In the genomic region with DNA sequence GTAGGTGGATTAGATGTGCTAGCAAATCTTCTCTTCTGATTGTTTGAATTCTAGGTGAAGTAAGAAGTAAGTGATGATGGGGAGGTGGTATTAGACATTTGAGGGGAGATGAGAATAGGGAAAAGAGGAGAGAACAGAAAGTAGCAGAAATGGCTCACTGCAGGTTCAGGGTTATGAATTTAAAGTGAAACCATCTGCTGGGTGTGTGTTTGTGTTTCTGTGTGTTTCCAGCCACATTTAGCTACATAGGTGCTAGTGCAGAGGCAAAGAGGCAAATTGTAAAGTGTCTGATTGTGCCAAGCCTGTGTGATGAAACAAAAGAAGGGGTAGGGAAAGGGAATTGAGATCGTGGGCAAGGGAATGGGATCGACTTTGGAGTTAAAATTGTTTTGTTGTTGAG, we compare ENCODE assay signal across 1 cellular context.
TF ChIP-seq lines count a peak whose summit lies in the region.

No MANE protein-coding gene starts in this region.

TF ChIP-seq in A549, 52 proteins besides CTCF, POLR2A, EP300 and RAD21 (continued from another document):
- TF ChIP-seq, protein P1, sequence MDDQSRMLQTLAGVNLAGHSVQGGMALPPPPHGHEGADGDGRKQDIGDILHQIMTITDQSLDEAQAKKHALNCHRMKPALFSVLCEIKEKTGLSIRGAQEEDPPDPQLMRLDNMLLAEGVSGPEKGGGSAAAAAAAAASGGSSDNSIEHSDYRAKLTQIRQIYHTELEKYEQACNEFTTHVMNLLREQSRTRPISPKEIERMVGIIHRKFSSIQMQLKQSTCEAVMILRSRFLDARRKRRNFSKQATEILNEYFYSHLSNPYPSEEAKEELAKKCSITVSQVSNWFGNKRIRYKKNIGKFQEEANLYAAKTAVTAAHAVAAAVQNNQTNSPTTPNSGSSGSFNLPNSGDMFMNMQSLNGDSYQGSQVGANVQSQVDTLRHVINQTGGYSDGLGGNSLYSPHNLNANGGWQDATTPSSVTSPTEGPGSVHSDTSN (IDR thresholded peaks at IDR 0.05), result no peak
- TF ChIP-seq HEYL (CRISPR knock-in tag; IDR thresholded peaks at IDR 0.05) (no peak), MYC (IDR thresholded peaks at IDR 0.05; ENCODE audit: borderline replicate concordance, low read length) (no peak), KDM1A (IDR thresholded peaks at IDR 0.05; ENCODE audit: low read depth) (no peak), FOSB (CRISPR knock-in tag; IDR thresholded peaks at IDR 0.05) (no peak), ATOH8 (CRISPR knock-in tag; IDR thresholded peaks at IDR 0.05; ENCODE audit: low read depth) (no peak), HMGXB4 (CRISPR knock-in tag; IDR thresholded peaks at IDR 0.05; ENCODE audit: borderline replicate concordance) (no peak), CBX8 (IDR thresholded peaks at IDR 0.05) (no peak), RNF2 (IDR thresholded peaks at IDR 0.05; ENCODE audit: borderline replicate concordance, low read depth) (no peak), CHD4 (IDR thresholded peaks at IDR 0.05; ENCODE audit: borderline replicate concordance) (no peak)
